Comparison of ENCODE assay signal across 22 cellular contexts in the genomic region with DNA sequence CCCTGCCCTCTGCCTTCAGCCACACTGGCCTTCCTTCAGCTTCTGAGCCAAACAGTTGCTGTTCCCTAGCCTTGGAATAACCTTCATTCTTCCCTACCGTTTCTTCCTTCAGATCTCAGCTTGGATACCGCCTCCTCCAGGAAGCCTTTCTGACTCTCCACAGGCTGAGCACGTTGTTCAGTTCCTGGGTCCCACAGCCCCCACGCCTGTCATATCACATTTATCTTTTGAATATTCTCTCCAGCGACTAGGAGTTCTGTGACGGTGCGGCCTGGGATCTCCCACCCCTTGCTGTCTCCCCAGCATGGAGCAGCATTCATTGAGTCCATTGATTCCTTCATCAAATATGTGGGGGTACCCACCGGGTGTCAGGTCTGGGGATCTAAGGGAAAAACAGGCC. TPM values are rescaled to one million over a fixed set of nuclear protein-coding genes. Genes with fewer than 3 reads are reported as not detected.
DNase-seq lines count a peak whose midpoint lies in the region; ATAC-seq and TF ChIP-seq lines count a peak whose summit lies in the region.
"Had no signal": no experiment of that assay in that cellular context is flagged by ENCODE, and none has a peak within 500 bp of the region (broad histone marks: within the 10 kb centered on the region; RNA-seq: fewer than 3 reads in every experiment).

No MANE protein-coding gene starts in this region.

- peak overlapping the region in 2 of 3 donors; percentile 29 to 54 for H3K27ac Mint-ChIP-seq in CD4-positive, CD25-positive, alpha-beta regulatory T cell
- H3K27ac Mint-ChIP-seq in endothelial cell (ENCODE audit: unreplicated experiment) (peak overlapping the region; percentile 79), neural progenitor cell (peak overlapping the region; percentile 99)
- H3K27ac Mint-ChIP-seq: stimulated activated memory B cell treated with anti-CD40 and anti-IgM and Interleukin-4, amounts not matched to agents 10 μg/mL and 1 μg/mL and 100 μg/mL, for 72 hours; T-helper 1 cell treated with Interleukin-12 subunit alpha and Interleukin-12 subunit beta and Interleukin-4 antibody, amounts not matched to agents 30 μg/mL and 1 μg/mL, for 36 hours had no signal

- H3K36me3 ChIP-seq in CD4-positive, CD25-positive, alpha-beta regulatory T cell (ENCODE audit: control insufficient read depth, insufficient read depth, low read length) = no peaks in the 10 kb centered on the region
- no peaks in the 10 kb centered on the region for H3K36me3 ChIP-seq in NT2/D1 (ENCODE audit: insufficient read depth, insufficient read length, low read length)
- no peaks in the 10 kb centered on the region for H3K36me3 ChIP-seq in neural progenitor cell
- H3K36me3 ChIP-seq: adrenal gland, HAP-1, uterus had no signal

- peaks cover 0 to 2% (median 0%) of the 10 kb centered on the region in 7 donors for H3K9me3 Mint-ChIP-seq in CD4-positive, CD25-positive, alpha-beta regulatory T cell
- H3K9me3 Mint-ChIP-seq in endothelial cell (ENCODE audit: unreplicated experiment) (no peaks in the 10 kb centered on the region), neural progenitor cell (no peaks in the 10 kb centered on the region)
- H3K9me3 Mint-ChIP-seq: activated T-cell treated with anti-CD3 and anti-CD28 coated beads, Interleukin-2, amount 50 U/mL, for 4 hours; IgD-negative memory B cell; stimulated activated memory B cell treated with anti-CD40 and anti-IgM and Interleukin-4, amounts not matched to agents 10 μg/mL and 1 μg/mL and 100 μg/mL, for 72 hours; T-helper 1 cell treated with Interleukin-12 subunit alpha and Interleukin-12 subunit beta and Interleukin-4 antibody, amounts not matched to agents 30 μg/mL and 1 μg/mL, for 36 hours had no signal

- no peak overlapping the region for H3K27ac ChIP-seq in CD4-positive, CD25-positive, alpha-beta regulatory T cell (ENCODE audit: insufficient read depth, low read length, poor library complexity, severe bottlenecking)
- peak overlapping the region; percentile 99 for H3K27ac ChIP-seq in neural progenitor cell
- H3K27ac ChIP-seq: adrenal gland, C4-2B, coronary artery, uterus had no signal

- no peaks in the 10 kb centered on the region for H3K27me3 ChIP-seq in CD4-positive, CD25-positive, alpha-beta regulatory T cell (ENCODE audit: control insufficient read depth, insufficient read depth, low read length)
- H3K27me3 ChIP-seq in NT2/D1 (ENCODE audit: insufficient read depth, insufficient read length) (peaks cover 16% of the 10 kb centered on the region), neural progenitor cell (no peaks in the 10 kb centered on the region)
- H3K27me3 ChIP-seq: adrenal gland, uterus had no signal

- no peaks in the 10 kb centered on the region for H3K79me2 ChIP-seq in neural progenitor cell (ENCODE audit: low read depth)

- TF ChIP-seq CTCF in endothelial cell (IDR thresholded peaks at IDR 0.05; ENCODE audit: unreplicated experiment) (no peak), neural progenitor cell (IDR thresholded peaks at IDR 0.05) (no peak)

- H3K27me3 Mint-ChIP-seq in CD4-positive, CD25-positive, alpha-beta regulatory T cell = peaks cover 15% of the 10 kb centered on the region
- peaks cover 13% of the 10 kb centered on the region for H3K27me3 Mint-ChIP-seq in endothelial cell (ENCODE audit: unreplicated experiment)
- peaks cover 20% of the 10 kb centered on the region for H3K27me3 Mint-ChIP-seq in neural progenitor cell (ENCODE audit: insufficient read depth, low read depth)

- no peaks in the 10 kb centered on the region for H3K4me1 Mint-ChIP-seq in CD4-positive, CD25-positive, alpha-beta regulatory T cell
- H3K4me1 Mint-ChIP-seq in endothelial cell (ENCODE audit: unreplicated experiment) = peaks cover 9% of the 10 kb centered on the region
- peaks cover 75% of the 10 kb centered on the region for H3K4me1 Mint-ChIP-seq in neural progenitor cell
- H3K4me1 Mint-ChIP-seq: IgD-negative memory B cell; stimulated activated memory B cell treated with anti-CD40 and anti-IgM and Interleukin-4, amounts not matched to agents 10 μg/mL and 1 μg/mL and 100 μg/mL, for 72 hours had no signal

- no peak overlapping the region for H2AFZ ChIP-seq in neural progenitor cell (replicated peaks)

- no peak for ATAC-seq in CD4-positive, CD25-positive, alpha-beta regulatory T cell (ENCODE audit: low read depth in 2 of 2)
- ATAC-seq in HG03460 (IDR thresholded peaks at IDR 0.05; ENCODE audit: unreplicated experiment) = no peak
- ATAC-seq: activated T-cell treated with anti-CD3 and anti-CD28 coated beads, Interleukin-2, amount 50 U/mL, for 4 hours; stimulated activated memory B cell treated with anti-CD40 and anti-IgM and Interleukin-4, amounts not matched to agents 10 μg/mL and 1 μg/mL and 100 μg/mL, for 72 hours had no signal

- H3K4me1 ChIP-seq in CD4-positive, CD25-positive, alpha-beta regulatory T cell (ENCODE audit: control insufficient read depth, insufficient read depth, low read length, poor library complexity, severe bottlenecking) = no peaks in the 10 kb centered on the region
- peaks cover 42% of the 10 kb centered on the region for H3K4me1 ChIP-seq in NT2/D1 (ENCODE audit: insufficient read depth, insufficient read length)
- H3K4me1 ChIP-seq in neural progenitor cell = peaks cover 74% of the 10 kb centered on the region
- H3K4me1 ChIP-seq: HAP-1 had no signal

- H3K9me3 ChIP-seq in CD4-positive, CD25-positive, alpha-beta regulatory T cell (ENCODE audit: control insufficient read depth in 2 of 2, low read length in 2 of 2) = no peaks in the 10 kb centered on the region
- H3K9me3 ChIP-seq in NT2/D1 (ENCODE audit: insufficient read depth, low read length) (no peaks in the 10 kb centered on the region), neural progenitor cell (ENCODE audit: low read depth) (no peaks in the 10 kb centered on the region)
- H3K9me3 ChIP-seq: adrenal gland, HAP-1, uterus had no signal

- H3K9ac ChIP-seq in NT2/D1 (ENCODE audit: insufficient read length, low read depth) (peak overlapping the region; percentile 32), neural progenitor cell (no peak overlapping the region)

- DNase-seq in CD4-positive, CD25-positive, alpha-beta regulatory T cell = no peak
- no peak for DNase-seq in NT2/D1 (ENCODE audit: low read depth, low spot score)
- no peak for DNase-seq in endothelial cell (ENCODE audit: low spot score)
- peak; percentile 46 for DNase-seq in neural progenitor cell (ENCODE audit: low spot score)
- no peak for DNase-seq in activated CD4-positive, alpha-beta T cell treated with anti-CD3 and anti-CD28 coated beads for 48 hours
- DNase-seq in stimulated activated CD4-positive, alpha-beta T cell treated with anti-CD3 and anti-CD28 coated beads, Interleukin-1b, Interleukin-23, amount 100 ng/mL, for 48 hours = no peak
- no peak for DNase-seq in activated CD8-positive, alpha-beta memory T cell treated with anti-CD3 and anti-CD28 coated beads, Interleukin-2, amount 50 U/mL, for 4 hours
- DNase-seq: activated T-cell treated with anti-CD3 and anti-CD28 coated beads, Interleukin-2, amount 50 U/mL, for 4 hours; kidney glomerular epithelial cell; NCI-H446 treated with DMSO at 0.1 percent for 48 hours; uterus had no signal

- no peak overlapping the region for H3K4me3 ChIP-seq in CD4-positive, CD25-positive, alpha-beta regulatory T cell (ENCODE audit: low read depth, low read length)
- no peak overlapping the region for H3K4me3 ChIP-seq in NT2/D1 (ENCODE audit: insufficient read length, low read depth)
- H3K4me3 ChIP-seq in neural progenitor cell = peak overlapping the region; percentile 26
- H3K4me3 ChIP-seq: adrenal gland, coronary artery, HAP-1, lung, smooth muscle cell, uterus had no signal

- H3K4me3 Mint-ChIP-seq in CD4-positive, CD25-positive, alpha-beta regulatory T cell = no peak overlapping the region
- H3K4me3 Mint-ChIP-seq in endothelial cell (ENCODE audit: unreplicated experiment) (peak overlapping the region; percentile 32), neural progenitor cell (peak overlapping the region; percentile 54)
- H3K4me3 Mint-ChIP-seq: activated T-cell treated with anti-CD3 and anti-CD28 coated beads, Interleukin-2, amount 50 U/mL, for 4 hours; IgD-negative memory B cell; stimulated activated memory B cell treated with anti-CD40 and anti-IgM and Interleukin-4, amounts not matched to agents 10 μg/mL and 1 μg/mL and 100 μg/mL, for 72 hours; T-helper 1 cell treated with Interleukin-12 subunit alpha and Interleukin-12 subunit beta and Interleukin-4 antibody, amounts not matched to agents 30 μg/mL and 1 μg/mL, for 36 hours had no signal

- H3K36me3 Mint-ChIP-seq in CD4-positive, CD25-positive, alpha-beta regulatory T cell = no peaks in the 10 kb centered on the region
- H3K36me3 Mint-ChIP-seq in endothelial cell (ENCODE audit: low read depth, unreplicated experiment) = no peaks in the 10 kb centered on the region
- H3K36me3 Mint-ChIP-seq in neural progenitor cell = no peaks in the 10 kb centered on the region
- H3K36me3 Mint-ChIP-seq: IgD-negative memory B cell; stimulated activated memory B cell treated with anti-CD40 and anti-IgM and Interleukin-4, amounts not matched to agents 10 μg/mL and 1 μg/mL and 100 μg/mL, for 72 hours had no signal

- H4K20me1 ChIP-seq in neural progenitor cell (ENCODE audit: low read depth) = no peaks in the 10 kb centered on the region

- peak overlapping the region; percentile 87 for H3K4me2 ChIP-seq in neural progenitor cell

- H3F3A ChIP-seq in neural progenitor cell (ENCODE audit: low read depth) = peaks cover 30% of the 10 kb centered on the region

RNA-seq across cellular contexts. Expression of a gene that starts 39.2 kb away (rescaled TPM):
- total RNA-seq in CD4-positive, CD25-positive, alpha-beta regulatory T cell = not detected
- not detected for polyA plus RNA-seq in CD4-positive, CD25-positive, alpha-beta regulatory T cell
- total RNA-seq in endothelial cell (ENCODE audit: unreplicated experiment) (109 TPM), neural progenitor cell (ENCODE audit: low replicate concordance) (14.9 and 40.9 TPM in 2 replicates)
- total RNA-seq: activated CD8-positive, alpha-beta memory T cell treated with anti-CD3 and anti-CD28 coated beads for 36 hours had no signal
- polyA plus RNA-seq: IgD-negative memory B cell had no signal

RNA-seq across cellular contexts. Expression of a gene that starts 43.2 kb away (rescaled TPM):
- total RNA-seq in CD4-positive, CD25-positive, alpha-beta regulatory T cell = not detected
- under 1 TPM in 1 of 4 donors, not detected in 3; 0.26 TPM for polyA plus RNA-seq in CD4-positive, CD25-positive, alpha-beta regulatory T cell
- total RNA-seq in endothelial cell (ENCODE audit: unreplicated experiment) (0.56 TPM), neural progenitor cell (ENCODE audit: low replicate concordance) (0.13 and 2.6 TPM in 2 replicates)
- total RNA-seq: lung had no signal
- polyA plus RNA-seq: IgD-negative memory B cell, lung had no signal

Comparison
In these comparisons a context has a peak if more than half of its experiments do, and no peak if none do; other contexts are left out.
1. H3K27ac Mint-ChIP-seq: peak in every context shown above with its lines; median percentile 99 in neural progenitor cell; 79 in endothelial cell; 42 in CD4-positive, CD25-positive, alpha-beta regulatory T cell.
2. H3K4me3 Mint-ChIP-seq: peak in endothelial cell (single experiment) and neural progenitor cell (single experiment); none in CD4-positive, CD25-positive, alpha-beta regulatory T cell (0 of 4).
3. RNA of a gene that starts 39.2 kb away (total RNA-seq): 109 TPM in endothelial cell (single experiment) and 14.9 to 40.9 TPM in neural progenitor cell; not detected in CD4-positive, CD25-positive, alpha-beta regulatory T cell (single experiment); every median in the first group is over 10 times any median in the second.